In the genomic region with DNA sequence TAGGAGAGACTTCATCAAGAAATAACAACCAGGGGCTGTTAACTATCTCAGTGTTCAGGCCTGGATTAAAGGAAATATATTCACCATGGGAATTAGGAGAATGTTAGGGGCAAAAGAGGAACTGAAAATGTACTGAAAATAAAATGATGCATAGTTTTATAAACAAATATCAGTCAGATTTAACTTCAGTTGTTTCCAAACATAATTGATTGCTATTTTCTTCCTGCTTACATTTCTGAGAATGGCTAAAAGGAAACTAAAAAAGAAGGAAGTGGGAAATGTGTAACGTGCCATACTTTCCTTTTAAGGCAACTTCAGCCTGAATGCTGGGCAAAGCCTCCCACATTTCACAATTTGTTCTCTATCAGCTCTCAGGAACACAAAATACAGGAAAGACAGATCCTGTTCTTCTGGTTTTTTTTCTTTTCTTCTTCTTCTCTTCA, we compare ENCODE assay signal across 9 cellular contexts.
DNase-seq lines count a peak whose midpoint lies in the region; ATAC-seq and TF ChIP-seq lines count a peak whose summit lies in the region.
"Had no signal": no experiment of that assay in that cellular context is flagged by ENCODE, and none has a peak within 500 bp of the region (broad histone marks: within the 10 kb centered on the region; RNA-seq: fewer than 3 reads in every experiment).

No MANE protein-coding gene starts in this region.

- no peaks in the 10 kb centered on the region for H3K36me3 ChIP-seq in PC-9 (ENCODE audit: low read depth)
- no peaks in the 10 kb centered on the region for H3K36me3 ChIP-seq in rectal smooth muscle tissue (ENCODE audit: control insufficient read depth, insufficient read depth, low read length)

- CTCF ChIA-PET in PC-9 (lab: Charles Lee): no interaction called here

- no peaks in the 10 kb centered on the region for H3K9me2 ChIP-seq in PC-9 (ENCODE audit: insufficient read depth)

- no peaks in the 10 kb centered on the region for H3K27me3 Mint-ChIP-seq in activated T-cell treated with anti-CD3 and anti-CD28 coated beads, Interleukin-2, amount 50 U/mL, for 4 hours (ENCODE audit: low read depth)
- H3K27me3 Mint-ChIP-seq: activated T-cell treated with anti-CD3 and anti-CD28 coated beads, Interleukin-2, amount 50 U/mL, for 24 hours had no signal

- DNase-seq in GDM1 (lab: John Stamatoyannopoulos, UW) (peak; percentile 27), PC-9 (peak; percentile 27 to 81), fibroblast of the aortic adventitia (ENCODE audit: low read depth) (peak; percentile 72), erythroblast (lab: John Stamatoyannopoulos, UW) (no peak)
- no peak for DNase-seq in stimulated activated naive CD4-positive, alpha-beta T cell (lab: John Stamatoyannopoulos, UW)
- no peak for DNase-seq in activated T-cell treated with anti-CD3 and anti-CD28 coated beads, Interleukin-2, amount 50 U/mL, for 4 hours
- DNase-seq: activated T-cell treated with anti-CD3 and anti-CD28 coated beads, Interleukin-2, amount 50 U/mL, for 24 hours had no signal

- no peak overlapping the region for H3K9ac ChIP-seq in rectal smooth muscle tissue (ENCODE audit: low read length)

- TF ChIP-seq CTCF in PC-9 (conservative IDR thresholded peaks at IDR 0.05): no peak
- no peak for TF ChIP-seq CTCF in fibroblast of the aortic adventitia (IDR thresholded peaks at IDR 0.05; ENCODE audit: insufficient read depth, low read length)

- H3K4me2 ChIP-seq in PC-9: peak overlapping the region; percentile 65

- intact Hi-C loops in PC-9 (cut with micrococcal nuclease; ENCODE audit: unreplicated experiment): no loop called here

- no peaks in the 10 kb centered on the region for H3K9me3 Mint-ChIP-seq in activated T-cell treated with anti-CD3 and anti-CD28 coated beads, Interleukin-2, amount 50 U/mL, for 4 hours

- ATAC-seq in HG02884 (IDR thresholded peaks at IDR 0.05; ENCODE audit: unreplicated experiment): no peak
- no peak for ATAC-seq in activated T-cell treated with anti-CD3 and anti-CD28 coated beads, Interleukin-2, amount 50 U/mL, for 4 hours

- peaks cover 41% of the 10 kb centered on the region for H3K4me1 ChIP-seq in PC-9 (replicated peaks; ENCODE audit: insufficient read depth)
- peaks cover 7% of the 10 kb centered on the region for H3K4me1 ChIP-seq in rectal smooth muscle tissue (ENCODE audit: control insufficient read depth, insufficient read depth, low read length)

- H3K27ac ChIP-seq in PC-9: peak overlapping the region; percentile 84
- peak overlapping the region; percentile 46 for H3K27ac ChIP-seq in rectal smooth muscle tissue (ENCODE audit: low read depth, low read length)

- H2AFZ ChIP-seq in PC-9: no peak overlapping the region

- H3F3A ChIP-seq in PC-9 (ENCODE audit: insufficient read depth, low read depth): peaks cover 13% of the 10 kb centered on the region; the same call in 1 of the 2 replicates

- no peaks in the 10 kb centered on the region for H3K36me3 Mint-ChIP-seq in activated T-cell treated with anti-CD3 and anti-CD28 coated beads, Interleukin-2, amount 50 U/mL, for 4 hours (ENCODE audit: insufficient read depth)

- H3K4me3 Mint-ChIP-seq in activated T-cell treated with anti-CD3 and anti-CD28 coated beads, Interleukin-2, amount 50 U/mL, for 4 hours: no peak overlapping the region
- H3K4me3 Mint-ChIP-seq: activated T-cell treated with anti-CD3 and anti-CD28 coated beads, Interleukin-2, amount 50 U/mL, for 24 hours had no signal

- no peaks in the 10 kb centered on the region for H3K9me3 ChIP-seq in PC-9 (ENCODE audit: insufficient read depth, low read depth)

- POLR2A ChIA-PET in PC-9 (lab: Charles Lee; ENCODE audit: unreplicated experiment): no interaction called here

- peaks cover 11% of the 10 kb centered on the region for H3K4me1 Mint-ChIP-seq in activated T-cell treated with anti-CD3 and anti-CD28 coated beads, Interleukin-2, amount 50 U/mL, for 4 hours (ENCODE audit: low read depth)

- no TSS peak for BruUV-seq in PC-9 (replicated peaks; lab: Mats Ljungman, UMichigan)

- no peaks in the 10 kb centered on the region for H4K20me1 ChIP-seq in PC-9 (ENCODE audit: insufficient read depth)

- H3K79me2 ChIP-seq in PC-9 (ENCODE audit: low read depth): 0 out of 2 replicates have a peak, but pooled peaks cover 7% of the 10 kb centered on the region

- no peak for TF ChIP-seq POLR2A in erythroblast (IDR thresholded peaks at IDR 0.05; ENCODE audit: low read length)

- H3K4me3 ChIP-seq in PC-9 (0 out of 2 replicates have a peak overlapping the region, but pooled peaks have one; percentile 15), fibroblast of the aortic adventitia (ENCODE audit: low read depth, low read length) (no peak overlapping the region), rectal smooth muscle tissue (ENCODE audit: low read length) (no peak overlapping the region)

- H3K27me3 ChIP-seq in PC-9 (ENCODE audit: insufficient read depth, low read depth): no peaks in the 10 kb centered on the region
- H3K27me3 ChIP-seq in rectal smooth muscle tissue (ENCODE audit: control insufficient read depth, insufficient read depth, low read length): no peaks in the 10 kb centered on the region

Comparison
In these comparisons a context has a peak if more than half of its experiments do, and no peak if none do; other contexts are left out.
1. DNase-seq: peak in GDM1 (single experiment), PC-9 (2 of 2) and fibroblast of the aortic adventitia (single experiment); none in erythroblast (0 of 2), stimulated activated naive CD4-positive, alpha-beta T cell (0 of 6) and activated T-cell treated with anti-CD3 and anti-CD28 coated beads, Interleukin-2, amount 50 U/mL, for 4 hours (single experiment).